In genomic region chr5:180330810-180331646, GRCh38 we compare ENCODE assay signal across 11 cellular contexts. TPM values are rescaled to one million over a fixed set of nuclear protein-coding genes. Genes with fewer than 3 reads are reported as not detected.
DNase-seq lines count a peak whose midpoint lies in the region; ATAC-seq and TF ChIP-seq lines count a peak whose summit lies in the region.
"Had no signal": no experiment of that assay in that cellular context is flagged by ENCODE, and none has a peak within 500 bp of the region (broad histone marks: within the 10 kb centered on the region; RNA-seq: fewer than 3 reads in every experiment).

No MANE protein-coding gene starts in this region.

- no peak overlapping the region for H2AFZ ChIP-seq in PC-3 (ENCODE audit: low read length)

- TF ChIP-seq POLR2A in esophagus muscularis mucosa (IDR thresholded peaks at IDR 0.05; ENCODE audit: low read depth): no peak
- TF ChIP-seq POLR2A in testis (IDR thresholded peaks at IDR 0.05): no peak

- H3K4me3 ChIP-seq in PC-3 (ENCODE audit: low read length) (peak overlapping the region; percentile 53), esophagus muscularis mucosa (no peak overlapping the region), testis (no peak overlapping the region)

- TF ChIP-seq CTCF in PC-3 (conservative IDR thresholded peaks at IDR 0.05; ENCODE audit: low read depth, low read length) (no peak), esophagus muscularis mucosa (IDR thresholded peaks at IDR 0.05) (no peak), nephron (IDR thresholded peaks at IDR 0.05; ENCODE audit: unreplicated experiment in 3 of 3) (no peak), testis (IDR thresholded peaks at IDR 0.05) (no peak)

- H3K27me3 ChIP-seq in PC-3 (ENCODE audit: low read length): no peaks in the 10 kb centered on the region
- H3K27me3 ChIP-seq in esophagus muscularis mucosa: no peaks in the 10 kb centered on the region
- no peaks in the 10 kb centered on the region for H3K27me3 ChIP-seq in testis

- H3K9me3 Mint-ChIP-seq in nephron: no peaks in the 10 kb centered on the region
- no peaks in the 10 kb centered on the region for H3K9me3 Mint-ChIP-seq in activated naive CD8-positive, alpha-beta T cell treated with anti-CD3 and anti-CD28 coated beads, Interleukin-2, amount 50 U/mL, for 24 hours
- H3K9me3 Mint-ChIP-seq: CD4-positive, CD25-positive, alpha-beta regulatory T cell had no signal

- peak; percentile 89 for DNase-seq in AG08396 (ENCODE audit: low spot score)
- peak; percentile 95 for DNase-seq in PC-3
- DNase-seq in esophagus muscularis mucosa (ENCODE audit: extremely low spot score): peak; percentile 95
- DNase-seq in activated naive CD8-positive, alpha-beta T cell treated with anti-CD3 and anti-CD28 coated beads, Interleukin-2, amount 50 U/mL, for 24 hours: no peak
- no peak for DNase-seq in activated CD4-positive, CD25-positive, alpha-beta regulatory T cell (lab: John Stamatoyannopoulos, UW)
- no peak for DNase-seq in testis
- DNase-seq: CD4-positive, CD25-positive, alpha-beta regulatory T cell; NCI-H1436 treated with DMSO at 0.1 percent for 48 hours; stimulated activated CD4-positive, alpha-beta T cell treated with anti-CD3 and anti-CD28 coated beads, Interleukin-15, amount 100 ng/mL, for 24 hours had no signal

- H3K36me3 ChIP-seq in PC-3 (ENCODE audit: low read depth, low read length): no peaks in the 10 kb centered on the region
- H3K36me3 ChIP-seq in esophagus muscularis mucosa: peaks cover 12 to 39% (median 16%) of the 10 kb centered on the region in 4 donors
- H3K36me3 ChIP-seq in testis (ENCODE audit: low read depth, missing control alignments): no peaks in the 10 kb centered on the region

- intact Hi-C loops in PC-3 (cut with micrococcal nuclease): loop anchor here (2.0 to 5.0 kb wide), 2 partner anchors 38 to 141 kb away; partner anchors contain the start of gene MAPK9
- intact Hi-C loops in esophagus muscularis mucosa (cut with DNase I): no loop called here
- intact Hi-C loops in testis (cut with DNase I; ENCODE audit: low total_unique reads): no loop called here

- ATAC-seq in PC-3 (peak; percentile 64), HG02852 (IDR thresholded peaks at IDR 0.05; ENCODE audit: unreplicated experiment) (no peak)
- no peak for ATAC-seq in activated naive CD8-positive, alpha-beta T cell treated with anti-CD3 and anti-CD28 coated beads, Interleukin-2, amount 50 U/mL, for 24 hours

- no peaks in the 10 kb centered on the region for H3K79me2 ChIP-seq in PC-3 (ENCODE audit: low read length)

- no peak overlapping the region for H3K4me3 Mint-ChIP-seq in nephron
- H3K4me3 Mint-ChIP-seq in activated naive CD8-positive, alpha-beta T cell treated with anti-CD3 and anti-CD28 coated beads, Interleukin-2, amount 50 U/mL, for 24 hours: no peak overlapping the region
- H3K4me3 Mint-ChIP-seq: CD4-positive, CD25-positive, alpha-beta regulatory T cell had no signal

- H3K27ac ChIP-seq in PC-3 (ENCODE audit: low read length) (peak overlapping the region; percentile 92), esophagus muscularis mucosa (replicated peaks in 1 of 4) (peak overlapping the region; percentile 40 to 71 (median 61)), testis (no peak overlapping the region)

- POLR2A ChIA-PET in PC-3 (lab: Charles Lee; ENCODE audit: unreplicated experiment): no interaction called here

- H3K9me3 ChIP-seq in PC-3 (ENCODE audit: low read length) (no peaks in the 10 kb centered on the region), esophagus muscularis mucosa (no peaks in the 10 kb centered on the region), testis (no peaks in the 10 kb centered on the region)

- peaks cover 15% of the 10 kb centered on the region for H3K4me1 Mint-ChIP-seq in nephron
- no peaks in the 10 kb centered on the region for H3K4me1 Mint-ChIP-seq in activated naive CD8-positive, alpha-beta T cell treated with anti-CD3 and anti-CD28 coated beads, Interleukin-2, amount 50 U/mL, for 24 hours

- H3K4me1 ChIP-seq in PC-3 (ENCODE audit: insufficient read depth, low read length) (peaks cover 43% of the 10 kb centered on the region), esophagus muscularis mucosa (peaks cover 0 to 26% (median 9%) of the 10 kb centered on the region in 4 donors), testis (no peaks in the 10 kb centered on the region)

- H3K27ac Mint-ChIP-seq in nephron: peak overlapping the region in 2 of 3 experiments; percentile 38 to 41
- no peak overlapping the region for H3K27ac Mint-ChIP-seq in activated naive CD8-positive, alpha-beta T cell treated with anti-CD3 and anti-CD28 coated beads, Interleukin-2, amount 50 U/mL, for 24 hours
- H3K27ac Mint-ChIP-seq: CD4-positive, CD25-positive, alpha-beta regulatory T cell had no signal

- TF ChIP-seq EP300 in esophagus muscularis mucosa (IDR thresholded peaks at IDR 0.05): peak; percentile 14

- peaks cover 26% of the 10 kb centered on the region for H3K36me3 Mint-ChIP-seq in nephron (ENCODE audit: low read depth)
- no peaks in the 10 kb centered on the region for H3K36me3 Mint-ChIP-seq in activated naive CD8-positive, alpha-beta T cell treated with anti-CD3 and anti-CD28 coated beads, Interleukin-2, amount 50 U/mL, for 24 hours (ENCODE audit: low read depth)
- H3K36me3 Mint-ChIP-seq: CD4-positive, CD25-positive, alpha-beta regulatory T cell had no signal

- no peaks in the 10 kb centered on the region for H4K20me1 ChIP-seq in PC-3 (ENCODE audit: low read length)

- peaks cover 11% of the 10 kb centered on the region for H3K27me3 Mint-ChIP-seq in nephron (ENCODE audit: low read depth)
- H3K27me3 Mint-ChIP-seq in activated naive CD8-positive, alpha-beta T cell treated with anti-CD3 and anti-CD28 coated beads, Interleukin-2, amount 50 U/mL, for 24 hours: peaks cover 17% of the 10 kb centered on the region

- H3K9ac ChIP-seq in PC-3 (ENCODE audit: low read length): peak overlapping the region; percentile 70

- WGBS in esophagus muscularis mucosa: 54% methylated on average over 16 of the region's 16 CpGs
- 72 to 77% methylated on average over 16 of the region's 16 CpGs for WGBS in testis, 2 donors

- CTCF ChIA-PET in PC-3 (lab: Charles Lee): interaction anchor here (0.5 to 0.8 kb wide), 2 partner anchors 37 to 56 kb away, joined by 3 to 6 read pairs; no protein-coding TSS in a partner anchor

- peaks cover 3% of the 10 kb centered on the region for H3F3A ChIP-seq in PC-3 (ENCODE audit: low read length, unreplicated experiment)

- peak overlapping the region; percentile 85 for H3K4me2 ChIP-seq in PC-3 (ENCODE audit: low read length)

- no peaks in the 10 kb centered on the region for H3K9me2 ChIP-seq in PC-3 (replicated peaks; ENCODE audit: low read length)

- BruUV-seq in PC-3 (replicated peaks; lab: Mats Ljungman, UMichigan): no TSS peak

RNA-seq across cellular contexts. Expression of gene GFPT2, which starts 22.1 kb away (rescaled TPM):
- 2.2 and 5.9 TPM in 2 replicates for total RNA-seq in PC-3 (2014; rRNA removed)
- total RNA-seq in esophagus muscularis mucosa: 100 to 1,000 TPM in 1 of 4 donors, 10 to 100 TPM in 3; 30.1 to 114 (median 33.6) TPM
- 10 to 100 TPM; 17.9 to 21.7 TPM for total RNA-seq in testis
- 17.6 TPM for polyA plus RNA-seq in testis (ENCODE audit: insufficient read depth, low read depth, low replicate concordance)
- total RNA-seq: CD4-positive, CD25-positive, alpha-beta regulatory T cell had no signal

RNA-seq across cellular contexts. Expression of gene MAPK9, which starts 39.1 kb away (rescaled TPM):
- total RNA-seq in PC-3 (2014; rRNA removed): 26.5 and 35.9 TPM in 2 replicates
- 10 to 100 TPM; 36.4 to 42.3 (median 37.8) TPM for total RNA-seq in esophagus muscularis mucosa
- total RNA-seq in testis: 10 to 100 TPM; 54.3 to 57.0 TPM
- polyA plus RNA-seq in testis (ENCODE audit: insufficient read depth, low read depth, low replicate concordance): 34.9 TPM

Comparison
In these comparisons a context has a peak if more than half of its experiments do, and no peak if none do; other contexts are left out.
1. DNase-seq: peak in AG08396 (single experiment), PC-3 (single experiment) and esophagus muscularis mucosa (single experiment); none in activated naive CD8-positive, alpha-beta T cell treated with anti-CD3 and anti-CD28 coated beads, Interleukin-2, amount 50 U/mL, for 24 hours (single experiment), activated CD4-positive, CD25-positive, alpha-beta regulatory T cell (0 of 4) and testis (single experiment).
2. H3K27ac ChIP-seq: peak in PC-3 (single experiment) and esophagus muscularis mucosa (4 of 4); none in testis (0 of 2).